33 cellular contexts compared by ENCODE assay signal in genomic region chr9:19022206-19022605, GRCh38. TPM values are rescaled to one million over a fixed set of nuclear protein-coding genes. Genes with fewer than 3 reads are reported as not detected.
DNase-seq lines count a peak whose midpoint lies in the region; ATAC-seq, FAIRE-seq and TF ChIP-seq lines count a peak whose summit lies in the region.
"Had no signal": no experiment of that assay in that cellular context is flagged by ENCODE, and none has a peak within 500 bp of the region (broad histone marks: within the 10 kb centered on the region; RNA-seq: fewer than 3 reads in every experiment).

No MANE protein-coding gene starts in this region.

- no peak for FAIRE-seq in D721Med (lab: Jason Lieb, UNC)
- FAIRE-seq: K562 had no signal

- H3K27ac Mint-ChIP-seq in activated naive CD8-positive, alpha-beta T cell treated with anti-CD3 and anti-CD28 coated beads for 36 hours: no peak overlapping the region
- H3K27ac Mint-ChIP-seq: H9, progenitor cell of endocrine pancreas had no signal

- H3K36me3 Mint-ChIP-seq in activated naive CD8-positive, alpha-beta T cell treated with anti-CD3 and anti-CD28 coated beads for 36 hours: peaks cover 3% of the 10 kb centered on the region

- peaks cover 8% of the 10 kb centered on the region for H3K4me1 Mint-ChIP-seq in activated naive CD8-positive, alpha-beta T cell treated with anti-CD3 and anti-CD28 coated beads for 36 hours
- H3K4me1 Mint-ChIP-seq: H9 had no signal

- ATAC-seq in GM18502 (IDR thresholded peaks at IDR 0.05; ENCODE audit: poor library complexity, unreplicated experiment): peak; percentile 74
- peak; percentile 49 for ATAC-seq in GM19438 (IDR thresholded peaks at IDR 0.05; ENCODE audit: low read depth, unreplicated experiment)
- peak; percentile 46 for ATAC-seq in HG02763 (IDR thresholded peaks at IDR 0.05; ENCODE audit: unreplicated experiment)
- ATAC-seq in HG03378 (IDR thresholded peaks at IDR 0.05; ENCODE audit: unreplicated experiment): peak; percentile 69
- ATAC-seq: heart right ventricle, K562, left cardiac atrium had no signal

- TF ChIP-seq CTCF in D721Med (IDR thresholded peaks at IDR 0.05; ENCODE audit: insufficient read depth, missing control alignments): no peak

- no peak overlapping the region for H3K4me3 Mint-ChIP-seq in activated naive CD8-positive, alpha-beta T cell treated with anti-CD3 and anti-CD28 coated beads for 36 hours
- H3K4me3 Mint-ChIP-seq: H9 had no signal

- H3K9me3 Mint-ChIP-seq in activated naive CD8-positive, alpha-beta T cell treated with anti-CD3 and anti-CD28 coated beads for 36 hours: no peaks in the 10 kb centered on the region
- H3K9me3 Mint-ChIP-seq: H9 had no signal

- no peaks in the 10 kb centered on the region for H3K27me3 Mint-ChIP-seq in activated naive CD8-positive, alpha-beta T cell treated with anti-CD3 and anti-CD28 coated beads for 36 hours
- H3K27me3 Mint-ChIP-seq: progenitor cell of endocrine pancreas had no signal

- DNase-seq in activated naive CD8-positive, alpha-beta T cell treated with anti-CD3 and anti-CD28 coated beads for 36 hours: no peak
- no peak for DNase-seq in HK-2 (ENCODE audit: unreplicated experiment)
- DNase-seq in D721Med (ENCODE audit: insufficient read length, low spot score): no peak
- DNase-seq in COR-L47 (lab: John Stamatoyannopoulos, UW): no peak
- DNase-seq: ACHN; activated CD4-positive, alpha-beta T cell treated with anti-CD3 and anti-CD28 coated beads, Interleukin-2, amount 50 U/mL, for 4 hours; activated CD8-positive, alpha-beta memory T cell treated with anti-CD3 and anti-CD28 coated beads, Interleukin-2, amount 50 U/mL, for 4 hours; activated gamma-delta T cell treated with Interleukin-2 at 50 U/mL for 16 hours; brain microvascular endothelial cell; Caco-2; DMS79 treated with DMSO at 0.1 percent for 48 hours; effector memory CD4-positive, alpha-beta T cell; erythroblast; H9; heart right ventricle; left cardiac atrium; mammary epithelial cell; NCI-H1417; NCI-H2081 treated with DMSO at 0.1 percent for 48 hours; NCI-H345; PC-9; SHP77; sigmoid colon; stomach; T-helper 9 cell had no signal

RNA-seq across cellular contexts. Expression of gene SAXO1, which starts 10.8 kb away (rescaled TPM):
- total RNA-seq in activated naive CD8-positive, alpha-beta T cell treated with anti-CD3 and anti-CD28 coated beads for 36 hours: not detected
- total RNA-seq: HT-29, K562, mammary epithelial cell, MCF 10A, PC-9, progenitor cell of endocrine pancreas had no signal

RNA-seq across cellular contexts. Expression of gene RRAGA, which starts 27.0 kb away (rescaled TPM):
- total RNA-seq in activated naive CD8-positive, alpha-beta T cell treated with anti-CD3 and anti-CD28 coated beads for 36 hours: 10 to 100 TPM; 54.2 to 56.0 TPM
